23 cellular contexts compared by ENCODE assay signal in genomic region chr11:45412521-45412920, GRCh38.
A peak's percentile ranks its signal among the peaks of the same experiment; 100 is the strongest.
DNase-seq lines count a peak whose midpoint lies in the region; ATAC-seq and TF ChIP-seq lines count a peak whose summit lies in the region.
"Had no signal": no experiment of that assay in that cellular context is flagged by ENCODE, and none has a peak within 500 bp of the region (broad histone marks: within the 10 kb centered on the region; RNA-seq: fewer than 3 reads in every experiment).

No MANE protein-coding gene starts in this region.

- H3K36me3 ChIP-seq in BE2C (no peaks in the 10 kb centered on the region), HUES6 (ENCODE audit: control insufficient read depth, insufficient read depth, low read length) (no peaks in the 10 kb centered on the region), mesodermal cell (ENCODE audit: control insufficient read depth, insufficient read depth, low read length) (no peaks in the 10 kb centered on the region)
- H3K36me3 ChIP-seq: ascending aorta had no signal

- H3K9me3 ChIP-seq in BE2C (no peaks in the 10 kb centered on the region), HUES6 (ENCODE audit: control insufficient read depth, insufficient read depth, low read depth, low read length) (no peaks in the 10 kb centered on the region), mesodermal cell (ENCODE audit: control insufficient read depth, low read length) (no peaks in the 10 kb centered on the region)
- H3K9me3 ChIP-seq: ascending aorta, testis had no signal

- DNase-seq in BE2C (no peak), coronary artery (ENCODE audit: low spot score) (peak; percentile 28), epidermal melanocyte (ENCODE audit: insufficient read length, low spot score) (no peak), erythroblast (lab: John Stamatoyannopoulos, UW) (no peak), D341Med (ENCODE audit: low spot score) (no peak)
- DNase-seq: activated B cell treated with CpG ODN at 0.5 μM for 24 hours; activated CD4-positive, alpha-beta T cell treated with anti-CD3 and anti-CD28 coated beads, Interleukin-2, amount 50 U/mL, for 4 hours; DMS79; GOT3; NCI-H2029 treated with DMSO at 0.1 percent for 48 hours; OCI-M1; stimulated activated CD4-positive, alpha-beta T cell treated with anti-CD3 and anti-CD28 coated beads, Interleukin-12 subunit alpha, Interleukin-12 subunit beta, amount 100 ng/mL, for 4 hours; stimulated activated CD4-positive, alpha-beta T cell treated with anti-CD3 and anti-CD28 coated beads, Interleukin-4, amount 100 ng/mL, for 24 hours; stimulated activated naive CD4-positive, alpha-beta T cell; T1000; testis had no signal

- no peak for TF ChIP-seq POLR2A in erythroblast (IDR thresholded peaks at IDR 0.05; ENCODE audit: low read length)

- TF ChIP-seq CTCF in BE2C (IDR thresholded peaks at IDR 0.05; ENCODE audit: low read depth, low read length) (no peak), coronary artery (IDR thresholded peaks at IDR 0.05) (no peak)

- no peaks in the 10 kb centered on the region for H3K27me3 ChIP-seq in BE2C
- no peaks in the 10 kb centered on the region for H3K27me3 ChIP-seq in HUES6 (ENCODE audit: control insufficient read depth, insufficient read depth, low read length)
- H3K27me3 ChIP-seq: ascending aorta, testis had no signal

- no peak for ATAC-seq in HG02870 (IDR thresholded peaks at IDR 0.05; ENCODE audit: unreplicated experiment)
- ATAC-seq: activated naive CD4-positive, alpha-beta T cell treated with anti-CD3 and anti-CD28 coated beads, Interleukin-2, amount 50 U/mL, for 72 hours; activated T-helper 17 cell treated with anti-CD3 and anti-CD28 coated beads, Interleukin-2, amount 50 U/mL, for 72 hours; foreskin keratinocyte had no signal

- H3K27ac ChIP-seq in HUES6 (ENCODE audit: low read depth, low read length) = peak overlapping the region; percentile 18; the same call in 1 of the 2 replicates
- no peak overlapping the region for H3K27ac ChIP-seq in coronary artery
- H3K27ac ChIP-seq in mesodermal cell (ENCODE audit: low read depth, low read length, severe bottlenecking) = peak overlapping the region; percentile 3
- H3K27ac ChIP-seq: ascending aorta, foreskin keratinocyte, testis had no signal

- 30 to 37% methylated on average over 5 of the region's 5 CpGs for WGBS in mesodermal cell (ENCODE audit: insufficient coverage in 2 of 2), 2 experiments

- peak overlapping the region; percentile 5; the same call in 1 of the 2 replicates for H3K4me3 ChIP-seq in BE2C (ENCODE audit: low read depth, low read length)
- H3K4me3 ChIP-seq in HUES6 (ENCODE audit: low read depth, low read length) = peak overlapping the region; percentile 21; the same call in 1 of the 2 replicates
- no peak overlapping the region for H3K4me3 ChIP-seq in coronary artery
- H3K4me3 ChIP-seq in mesodermal cell (ENCODE audit: extremely low read depth, insufficient read depth, low read length, poor library complexity, severe bottlenecking) = no peak overlapping the region
- H3K4me3 ChIP-seq: ascending aorta, testis had no signal

- H3K4me1 ChIP-seq in BE2C = peaks cover 6% of the 10 kb centered on the region
- peaks cover 50% of the 10 kb centered on the region for H3K4me1 ChIP-seq in HUES6 (ENCODE audit: control insufficient read depth, insufficient read depth, low read length)
- H3K4me1 ChIP-seq in mesodermal cell (ENCODE audit: control insufficient read depth, insufficient read depth, low read length, poor library complexity, severe bottlenecking) = peaks cover 37% of the 10 kb centered on the region
- H3K4me1 ChIP-seq: ascending aorta, foreskin keratinocyte, testis had no signal

- no peak overlapping the region for H3K9ac ChIP-seq in HUES6 (ENCODE audit: low read length)

Comparison
In these comparisons a context has a peak if more than half of its experiments do, and no peak if none do; other contexts are left out.
1. H3K4me3 ChIP-seq: peak in BE2C (single experiment) and HUES6 (single experiment); none in coronary artery (single experiment) and mesodermal cell (single experiment).
2. H3K27ac ChIP-seq: peak in HUES6 (single experiment) and mesodermal cell (single experiment); none in coronary artery (0 of 2).